ENCODE assay signal across 1 cellular context in genomic region chr17:42451270-42451669, GRCh38. TPM values are rescaled to one million over a fixed set of nuclear protein-coding genes. Genes with fewer than 3 reads are reported as not detected.
"Had no signal": no experiment of that assay in that cellular context is flagged by ENCODE, and none has a peak within 500 bp of the region (broad histone marks: within the 10 kb centered on the region; RNA-seq: fewer than 3 reads in every experiment).

No MANE protein-coding gene starts in this region.

RNA-seq across cellular contexts. Expression of gene CAVIN1, which starts 28.2 kb away (rescaled TPM):
- polyA plus RNA-seq: IgD-negative memory B cell had no signal
